Comparison of ENCODE assay signal across 22 cellular contexts in the genomic region with DNA sequence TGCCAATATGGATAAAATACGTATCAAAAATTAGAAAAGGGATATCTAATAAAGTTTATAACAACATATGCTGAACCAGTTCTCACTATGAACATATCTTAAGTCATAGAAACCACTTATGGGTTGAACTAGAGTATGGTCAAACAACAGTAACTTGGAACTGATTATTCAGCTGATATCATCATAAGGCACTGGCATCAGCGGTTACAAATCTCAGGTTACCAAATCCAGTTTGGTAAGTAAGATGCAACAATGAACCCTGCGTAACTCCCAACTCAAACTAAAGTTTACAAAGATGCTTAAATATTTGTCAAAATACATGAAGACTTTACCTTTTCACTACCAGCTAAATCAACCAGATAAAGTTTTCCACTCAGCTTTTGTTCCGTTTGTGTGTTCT. TPM values are rescaled to one million over a fixed set of nuclear protein-coding genes. Genes with fewer than 3 reads are reported as not detected.
DNase-seq lines count a peak whose midpoint lies in the region; ATAC-seq and TF ChIP-seq lines count a peak whose summit lies in the region.
"Had no signal": no experiment of that assay in that cellular context is flagged by ENCODE, and none has a peak within 500 bp of the region (broad histone marks: within the 10 kb centered on the region; RNA-seq: fewer than 3 reads in every experiment).

No MANE protein-coding gene starts in this region.

- peak overlapping the region; percentile 32 for H3K27ac Mint-ChIP-seq in chondrocyte (ENCODE audit: unreplicated experiment)

- H3K4me3 Mint-ChIP-seq in chondrocyte (ENCODE audit: unreplicated experiment), result no peak overlapping the region
- H3K4me3 Mint-ChIP-seq: CD14-positive monocyte had no signal

- no peaks in the 10 kb centered on the region for H3K27me3 Mint-ChIP-seq in chondrocyte (ENCODE audit: low read depth)

- H3K27ac ChIP-seq in left ventricle myocardium inferior (replicated peaks) (peak overlapping the region; percentile 70), heart left ventricle (no peak overlapping the region), prostate gland (no peak overlapping the region), RWPE1 (no peak overlapping the region)
- H3K27ac ChIP-seq: 22Rv1, HL-60 had no signal

- peaks cover 65% of the 10 kb centered on the region for H3K36me3 ChIP-seq in left ventricle myocardium inferior
- H3K36me3 ChIP-seq in heart left ventricle, result peaks cover 3 to 88% (median 73%) of the 10 kb centered on the region in 9 donors
- peaks cover 5 to 12% of the 10 kb centered on the region in 2 donors for H3K36me3 ChIP-seq in prostate gland

- H3K4me1 ChIP-seq in left ventricle myocardium inferior, result peaks cover 49% of the 10 kb centered on the region
- peaks cover 8 to 38% (median 26%) of the 10 kb centered on the region in 12 donors for H3K4me1 ChIP-seq in heart left ventricle
- no peaks in the 10 kb centered on the region for H3K4me1 ChIP-seq in prostate gland (replicated peaks)
- H3K4me1 ChIP-seq: BE2C had no signal

- no peak for TF ChIP-seq POLR2A in heart left ventricle (IDR thresholded peaks at IDR 0.05)
- TF ChIP-seq POLR2A in prostate gland (IDR thresholded peaks at IDR 0.05), result no peak

- no peak for TF ChIP-seq CTCF in left ventricle myocardium inferior (IDR thresholded peaks at IDR 0.05; ENCODE audit: borderline replicate concordance)
- TF ChIP-seq CTCF in heart left ventricle (IDR thresholded peaks at IDR 0.05), result no peak
- no peak for TF ChIP-seq CTCF in chondrocyte (IDR thresholded peaks at IDR 0.05)
- no peak for TF ChIP-seq CTCF in prostate gland (IDR thresholded peaks at IDR 0.05)
- no peak for TF ChIP-seq CTCF in RWPE1 (conservative IDR thresholded peaks at IDR 0.05; ENCODE audit: low read depth)

- H3K4me3 ChIP-seq in left ventricle myocardium inferior (no peak overlapping the region), heart left ventricle (no peak overlapping the region), prostate gland (no peak overlapping the region)

- POLR2A ChIA-PET in RWPE1 (lab: Yijun Ruan, JAX; ENCODE audit: low non-redundant PET), result no interaction called here

- ATAC-seq in heart left ventricle, result no peak
- ATAC-seq: Right ventricle myocardium inferior had no signal

- H3K4me1 Mint-ChIP-seq in chondrocyte (ENCODE audit: low read depth), result peaks cover 27% of the 10 kb centered on the region

- peaks cover 39% of the 10 kb centered on the region for H3K36me3 Mint-ChIP-seq in chondrocyte (ENCODE audit: low read depth)

- CTCF ChIA-PET in RWPE1 (lab: Yijun Ruan, JAX), result no interaction called here

- DNase-seq in SIG-M5 treated with dmso at 0.1 percent for 504 hours (lab: John Stamatoyannopoulos, UW; ENCODE audit: unreplicated experiment) (peak; percentile 53), SIG-M5 (lab: John Stamatoyannopoulos, UW) (no peak), left ventricle myocardium inferior (no peak), heart left ventricle (no peak), chondrocyte (ENCODE audit: low spot score) (no peak), prostate gland (ENCODE audit: low spot score) (peak; percentile 15), iPS-NIHi11 (ENCODE audit: low spot score) (no peak), RWPE1 (ENCODE audit: low spot score) (no peak)
- DNase-seq: ACHN, BE2C, Calu3, DMS79 treated with DMSO at 0.1 percent for 48 hours, NCI-H1092 treated with DMSO at 0.1 percent for 48 hours, NCI-H1436 treated with DMSO at 0.1 percent for 48 hours, NCI-H187 treated with DMSO at 0.1 percent for 48 hours, NCI-H2171 treated with DMSO at 0.1 percent for 48 hours, NCI-H524, NCI-H774 had no signal

- intact Hi-C loops in left ventricle myocardium inferior (cut with micrococcal nuclease) (no loop called here), heart left ventricle (cut with DNase I) (no loop called here), prostate gland (cut with DNase I) (no loop called here)

- 90 to 95% (median 91%) methylated on average over 4 of the region's 4 CpGs for WGBS in heart left ventricle, 4 donors
- WGBS in prostate gland, result 44% methylated on average over 4 of the region's 4 CpGs

- H3K9me3 ChIP-seq in left ventricle myocardium inferior (replicated peaks) (no peaks in the 10 kb centered on the region), heart left ventricle (no peaks in the 10 kb centered on the region), prostate gland (no peaks in the 10 kb centered on the region)
- H3K9me3 ChIP-seq: BE2C had no signal

- H3K9me3 Mint-ChIP-seq in chondrocyte (ENCODE audit: low read depth), result no peaks in the 10 kb centered on the region
- H3K9me3 Mint-ChIP-seq: CD14-positive monocyte had no signal

- no peaks in the 10 kb centered on the region for H3K27me3 ChIP-seq in left ventricle myocardium inferior (ENCODE audit: low read depth)
- no peaks in the 10 kb centered on the region for H3K27me3 ChIP-seq in heart left ventricle
- H3K27me3 ChIP-seq in prostate gland (replicated peaks; ENCODE audit: insufficient read depth), result no peaks in the 10 kb centered on the region
- H3K27me3 ChIP-seq: BE2C had no signal

RNA-seq across cellular contexts. Expression of a gene that starts 19.3 kb away (rescaled TPM):
- total RNA-seq in left ventricle myocardium inferior (144 TPM), heart left ventricle (100 to 1,000 TPM; 108 to 178 (median 150) TPM), chondrocyte (134 to 147 TPM (median 146 TPM) in 3 replicates), prostate gland (100 to 1,000 TPM in 1 of 2 donors, 10 to 100 TPM in 1; 98.2 to 102 TPM)
- 10 to 100 TPM; 65.6 to 82.6 TPM for polyA plus RNA-seq in heart left ventricle

Comparison
In these comparisons a context has a peak if more than half of its experiments do, and no peak if none do; other contexts are left out.
1. DNase-seq: peak in SIG-M5 treated with dmso at 0.1 percent for 504 hours (single experiment) and prostate gland (single experiment); none in SIG-M5 (single experiment), left ventricle myocardium inferior (single experiment), heart left ventricle (0 of 5), chondrocyte (single experiment), iPS-NIHi11 (single experiment) and RWPE1 (single experiment).